Comparison of ENCODE assay signal across 8 cellular contexts in the genomic region with DNA sequence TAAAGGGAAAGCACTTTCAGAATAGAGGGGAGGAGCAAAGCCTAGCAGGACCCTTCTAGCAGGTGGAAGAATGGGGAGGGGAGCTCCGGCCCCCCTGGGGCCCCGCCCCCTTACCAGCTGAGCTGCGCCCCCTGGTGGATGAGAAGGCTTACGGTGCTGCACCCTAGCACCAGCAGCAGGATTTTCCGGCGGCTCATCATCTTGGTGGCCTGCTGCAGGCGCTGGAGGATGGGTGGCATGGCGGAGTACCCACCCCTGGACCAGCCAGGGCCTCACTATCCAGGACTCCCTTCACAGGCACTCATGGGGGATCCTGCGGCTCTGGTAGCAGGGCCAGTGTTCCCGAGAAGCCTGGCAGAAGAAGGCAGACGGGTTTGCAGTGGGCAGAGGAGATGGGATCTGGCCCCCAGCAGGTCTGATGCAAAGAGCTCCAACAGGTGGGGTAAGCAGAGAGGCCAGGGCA.
DNase-seq lines count a peak whose midpoint lies in the region; ATAC-seq lines count a peak whose summit lies in the region.

No MANE protein-coding gene starts in this region.

- ATAC-seq in HG02623 (IDR thresholded peaks at IDR 0.05; ENCODE audit: unreplicated experiment) (peak; percentile 66), HG03565 (IDR thresholded peaks at IDR 0.05; ENCODE audit: unreplicated experiment) (no peak)

- DNase-seq in DMS114 treated with DMSO at 0.1 percent for 48 hours (lab: John Stamatoyannopoulos, UW; ENCODE audit: unreplicated experiment) (peak; percentile 53), NCI-H510A (lab: John Stamatoyannopoulos, UW) (peak; percentile 59), kidney tubule cell (ENCODE audit: low spot score) (peak; percentile 70)
- DNase-seq in activated CD4-positive, alpha-beta T cell treated with anti-CD3 and anti-CD28 coated beads for 24 hours (ENCODE audit: low read depth in 2 of 2), result peak; percentile 79 to 82
- DNase-seq in central memory CD4-positive, alpha-beta T cell, result peak; percentile 79
- peak; percentile 84 to 91 for DNase-seq in stimulated activated CD4-positive, alpha-beta T cell treated with anti-CD3 and anti-CD28 coated beads, Interleukin-2, amount 100 ng/mL, for 24 hours
